Comparison of ENCODE assay signal across 9 cellular contexts in the genomic region with DNA sequence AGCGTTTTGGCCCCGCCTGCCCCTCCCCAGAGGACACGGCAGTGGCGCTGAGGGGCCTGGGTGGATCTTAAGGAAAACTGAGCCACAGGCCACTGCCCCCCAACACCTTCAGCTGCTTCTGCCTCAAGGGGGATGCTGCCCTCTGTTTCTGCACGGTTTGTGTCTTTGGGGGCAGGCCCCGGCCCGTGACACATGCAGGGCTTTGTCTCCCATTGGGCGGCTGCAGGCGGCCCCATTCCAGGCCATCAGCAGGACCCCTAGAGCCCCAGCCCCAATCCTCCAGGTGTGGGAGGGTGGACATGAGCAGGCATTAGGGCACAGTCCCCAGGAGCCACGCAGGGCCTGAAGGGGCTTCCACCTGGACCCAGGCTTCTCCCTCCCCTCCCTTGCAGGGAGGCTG.
"Had no signal": no experiment of that assay in that cellular context is flagged by ENCODE, and none has a peak within 500 bp of the region (broad histone marks: within the 10 kb centered on the region; RNA-seq: fewer than 3 reads in every experiment).

No MANE protein-coding gene starts in this region.

- H3K27ac Mint-ChIP-seq: activated CD4-positive, alpha-beta T cell treated with anti-CD3 and anti-CD28 coated beads, Interleukin-2, amount 10 ng/mL, durations not matched to agents 24 days and 14 days; activated naive CD4-positive, alpha-beta T cell treated with anti-CD3 and anti-CD28 coated beads, Interleukin-2, amount 10 ng/mL, durations not matched to agents 7 days and 5 days; activated naive CD8-positive, alpha-beta T cell treated with anti-CD3 and anti-CD28 coated beads, Interleukin-2, amount 50 U/mL, for 24 hours; stimulated activated effector memory CD8-positive, alpha-beta T cell treated with anti-CD3 and anti-CD28 coated beads, Interleukin-12 subunit alpha, Interleukin-12 subunit beta, amount 100 ng/mL, for 72 hours; T-cell had no signal

- H3K4me1 ChIP-seq: colonic mucosa, uterus had no signal

- H3K36me3 Mint-ChIP-seq: activated naive CD4-positive, alpha-beta T cell treated with anti-CD3 and anti-CD28 coated beads, Interleukin-2, amount 10 ng/mL, durations not matched to agents 7 days and 5 days; brain; stimulated activated effector memory CD8-positive, alpha-beta T cell treated with anti-CD3 and anti-CD28 coated beads, Interleukin-12 subunit alpha, Interleukin-12 subunit beta, amount 100 ng/mL, for 72 hours; T-cell had no signal

- H3K4me3 Mint-ChIP-seq: activated CD4-positive, alpha-beta T cell treated with anti-CD3 and anti-CD28 coated beads, Interleukin-2, amount 10 ng/mL, durations not matched to agents 24 days and 14 days; activated naive CD4-positive, alpha-beta T cell treated with anti-CD3 and anti-CD28 coated beads, Interleukin-2, amount 10 ng/mL, durations not matched to agents 7 days and 5 days; neural crest cell; stimulated activated effector memory CD8-positive, alpha-beta T cell treated with anti-CD3 and anti-CD28 coated beads, Interleukin-12 subunit alpha, Interleukin-12 subunit beta, amount 100 ng/mL, for 72 hours had no signal

- H3K27me3 ChIP-seq: colonic mucosa, uterus had no signal

- H3K9me3 ChIP-seq: colonic mucosa, uterus had no signal

- H3K27ac ChIP-seq: colonic mucosa, uterus had no signal

- H3K9me3 Mint-ChIP-seq: activated CD4-positive, alpha-beta T cell treated with anti-CD3 and anti-CD28 coated beads, Interleukin-2, amount 10 ng/mL, durations not matched to agents 24 days and 14 days; activated naive CD4-positive, alpha-beta T cell treated with anti-CD3 and anti-CD28 coated beads, Interleukin-2, amount 10 ng/mL, durations not matched to agents 7 days and 5 days; activated naive CD8-positive, alpha-beta T cell treated with anti-CD3 and anti-CD28 coated beads, Interleukin-2, amount 50 U/mL, for 24 hours; neural crest cell; stimulated activated effector memory CD8-positive, alpha-beta T cell treated with anti-CD3 and anti-CD28 coated beads, Interleukin-12 subunit alpha, Interleukin-12 subunit beta, amount 100 ng/mL, for 72 hours; T-cell had no signal

- H3K36me3 ChIP-seq: colonic mucosa, uterus had no signal

- H3K4me3 ChIP-seq: colonic mucosa, uterus had no signal
